In the genomic region with DNA sequence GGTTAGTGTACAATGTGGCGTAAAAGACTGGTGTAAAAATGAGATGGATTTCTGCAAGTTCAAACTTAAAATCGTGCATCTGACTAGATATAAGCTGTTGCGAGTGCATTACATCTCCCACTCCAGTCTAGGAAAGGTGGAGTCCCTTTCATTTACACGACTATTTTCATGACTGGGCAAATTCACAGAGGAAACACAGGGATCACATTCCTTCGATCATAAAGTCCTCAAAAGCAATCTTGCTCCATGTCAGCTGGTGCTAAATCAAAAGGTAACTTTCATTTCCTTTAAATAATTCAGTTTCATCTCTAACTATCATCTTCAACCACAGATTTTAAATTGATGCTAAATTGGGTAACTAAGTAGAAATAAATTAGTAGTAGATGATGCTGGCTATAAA, we compare ENCODE assay signal across 23 cellular contexts.
"Had no signal": no experiment of that assay in that cellular context is flagged by ENCODE, and none has a peak within 500 bp of the region (broad histone marks: within the 10 kb centered on the region; RNA-seq: fewer than 3 reads in every experiment).

No MANE protein-coding gene starts in this region.

- H3K9me3 ChIP-seq: ovary, suprapubic skin, thyroid gland had no signal

- H3K36me3 ChIP-seq: neural progenitor cell, ovary, suprapubic skin, thyroid gland had no signal

- H3K4me3 ChIP-seq: lung, neural progenitor cell, ovary, smooth muscle cell, suprapubic skin, thyroid gland had no signal

- ATAC-seq: effector memory CD8-positive, alpha-beta T cell; foreskin keratinocyte; left cardiac atrium; left ventricle myocardium superior; natural killer cell treated with Interleukin-12 subunit alpha and Interleukin-12 subunit beta and Interleukin-15 and Interleukin-18, amount 100 ng/mL, for 72 hours; right cardiac atrium; stimulated activated effector memory CD8-positive, alpha-beta T cell treated with anti-CD3 and anti-CD28 coated beads, Interleukin-12 subunit alpha, Interleukin-12 subunit beta, amount 100 ng/mL, for 72 hours; stimulated activated naive CD8-positive, alpha-beta T cell treated with anti-CD3 and anti-CD28 coated beads, Interleukin-15, Interleukin-2, amounts not matched to agents 100 U/mL and 50 U/mL, for 24 hours had no signal

- H2AFZ ChIP-seq: neural progenitor cell had no signal

- DNase-seq: effector memory CD8-positive, alpha-beta T cell; foreskin keratinocyte; immature natural killer cell; left cardiac atrium; left ventricle myocardium superior; mesenchymal stem cell; midbrain; nucleus accumbens; ovary; right cardiac atrium; stimulated activated CD4-positive, alpha-beta T cell treated with anti-CD3 and anti-CD28 coated beads, Interleukin-2, amount 100 ng/mL, for 48 hours; stimulated activated CD8-positive, alpha-beta memory T cell treated with anti-CD3 and anti-CD28 coated beads, Interleukin-4, amount 100 ng/mL, for 48 hours; stimulated activated naive CD8-positive, alpha-beta T cell treated with anti-CD3 and anti-CD28 coated beads, Interleukin-15, Interleukin-2, amounts not matched to agents 100 U/mL and 50 U/mL, for 24 hours; thyroid gland had no signal

- H3K9ac ChIP-seq: neural progenitor cell had no signal

- FAIRE-seq: keratinocyte, urothelium cell line had no signal

- H3K4me1 ChIP-seq: suprapubic skin had no signal

- H3K4me2 ChIP-seq: neural progenitor cell, smooth muscle cell had no signal

- H3K27me3 ChIP-seq: foreskin keratinocyte, neural progenitor cell, ovary, suprapubic skin, thyroid gland had no signal

- H3K27ac ChIP-seq: epithelial cell of prostate, foreskin keratinocyte, neural progenitor cell, ovary, suprapubic skin had no signal
